ENCODE assay signal across 9 cellular contexts in the genomic region with DNA sequence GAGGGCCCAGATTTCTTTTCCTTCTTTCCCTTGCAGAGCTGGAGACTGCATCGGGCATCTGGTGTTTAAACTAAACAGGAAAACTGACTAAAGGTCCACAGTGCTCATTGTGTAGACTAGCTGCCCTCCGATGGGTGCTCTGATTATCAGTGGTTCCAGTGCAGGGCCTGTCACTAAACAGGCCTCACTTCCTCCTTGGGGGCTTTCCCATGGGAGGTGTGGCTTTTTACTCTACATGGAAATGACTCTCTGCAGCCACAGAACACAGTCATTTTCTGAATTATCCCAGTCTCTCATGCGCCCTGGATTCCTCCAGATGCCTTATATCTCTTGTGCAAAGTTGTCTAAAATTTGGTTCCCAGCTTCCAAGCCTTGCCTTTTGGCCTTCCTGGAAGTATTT.
DNase-seq lines count a peak whose midpoint lies in the region; ATAC-seq and TF ChIP-seq lines count a peak whose summit lies in the region.
"Had no signal": no experiment of that assay in that cellular context is flagged by ENCODE, and none has a peak within 500 bp of the region (broad histone marks: within the 10 kb centered on the region; RNA-seq: fewer than 3 reads in every experiment).

No MANE protein-coding gene starts in this region.

- H3K36me3 ChIP-seq in Panc1 (ENCODE audit: control insufficient read depth, insufficient read depth, low read length), result peaks cover 43% of the 10 kb centered on the region
- H3K36me3 ChIP-seq in Caco-2 (ENCODE audit: control insufficient read depth, insufficient read depth, low read length), result no peaks in the 10 kb centered on the region; the same call in 1 of the 2 replicates

- no peak overlapping the region for H3K4me3 Mint-ChIP-seq in natural killer cell
- no peak overlapping the region for H3K4me3 Mint-ChIP-seq in Caco-2 (ENCODE audit: unreplicated experiment)

- peak; percentile 99 for ATAC-seq in GM18907 (IDR thresholded peaks at IDR 0.05; ENCODE audit: unreplicated experiment)
- peak; percentile 98 for ATAC-seq in HG02623 (IDR thresholded peaks at IDR 0.05; ENCODE audit: unreplicated experiment)
- ATAC-seq in Panc1, result peak; percentile 49
- ATAC-seq in natural killer cell, result peak in 2 of 3 donors; percentile 44 to 54

- no peaks in the 10 kb centered on the region for H3K4me1 Mint-ChIP-seq in natural killer cell
- no peaks in the 10 kb centered on the region for H3K4me1 Mint-ChIP-seq in Caco-2 (ENCODE audit: low read depth, unreplicated experiment)

- CTCF ChIA-PET in Panc1 (lab: Charles Lee), result interaction anchor here (0.7 kb wide), 1 partner anchor 63 kb away, joined by 5 read pairs; no protein-coding TSS in a partner anchor
- CTCF ChIA-PET in Caco-2 (lab: Charles Lee), result interaction anchor here (1.0 kb wide), 1 partner anchor 9 kb away, joined by 3 read pairs; no protein-coding TSS in a partner anchor

- H3K27me3 ChIP-seq in Panc1 (ENCODE audit: control insufficient read depth, insufficient read depth, low read length), result no peaks in the 10 kb centered on the region
- H3K27me3 ChIP-seq in Caco-2 (replicated peaks; ENCODE audit: control insufficient read depth, insufficient read depth, low read length), result no peaks in the 10 kb centered on the region
- H3K27me3 ChIP-seq: transverse colon had no signal

- BruUV-seq in Panc1 (replicated peaks; lab: Mats Ljungman, UMichigan), result no TSS peak
- BruUV-seq in Caco-2 (replicated peaks; lab: Mats Ljungman, UMichigan), result no TSS peak

- H3K9me3 Mint-ChIP-seq in natural killer cell (no peaks in the 10 kb centered on the region), Caco-2 (ENCODE audit: unreplicated experiment) (no peaks in the 10 kb centered on the region)

- peaks cover 18% of the 10 kb centered on the region for H3K4me1 ChIP-seq in Panc1 (ENCODE audit: control insufficient read depth, insufficient read depth, low read length)
- H3K4me1 ChIP-seq in Caco-2, result peaks cover 9% of the 10 kb centered on the region; the same call in 1 of the 2 replicates

- intact Hi-C loops in Panc1 (cut with micrococcal nuclease; ENCODE audit: unreplicated experiment) (no loop called here), natural killer cell (cut with micrococcal nuclease) (no loop called here), Caco-2 (cut with micrococcal nuclease; ENCODE audit: unreplicated experiment) (no loop called here)

- TF ChIP-seq CTCF in Panc1 (IDR thresholded peaks at IDR 0.05) (no peak), natural killer cell (IDR thresholded peaks at IDR 0.05) (no peak), Caco-2 (IDR thresholded peaks at IDR 0.05; ENCODE audit: insufficient read depth in 1 of 2, low read depth in 1 of 2, low read length in 1 of 2, severe bottlenecking in 1 of 2, unreplicated experiment in 1 of 2) (no peak)

- H3K27ac Mint-ChIP-seq in natural killer cell, result peak overlapping the region in 1 of 2 donors; percentile 36
- H3K27ac Mint-ChIP-seq in Caco-2 (ENCODE audit: unreplicated experiment), result no peak overlapping the region

- DNase-seq in Panc1 (ENCODE audit: low read depth, low spot score) (no peak), natural killer cell (no peak), GF-D8 (lab: John Stamatoyannopoulos, UW) (no peak), NCI-H748 (lab: John Stamatoyannopoulos, UW; ENCODE audit: unreplicated experiment) (no peak), Caco-2 (no peak), NCI-H526 treated with DMSO at 0.1 percent for 48 hours (lab: John Stamatoyannopoulos, UW) (no peak)
- DNase-seq: transverse colon had no signal

- no peak overlapping the region for H3K27ac ChIP-seq in Panc1 (ENCODE audit: low read length)

- no peaks in the 10 kb centered on the region for H3K9me3 ChIP-seq in Panc1 (ENCODE audit: control insufficient read depth, insufficient read depth, low read depth, low read length)
- no peaks in the 10 kb centered on the region for H3K9me3 ChIP-seq in Caco-2
- H3K9me3 ChIP-seq: transverse colon had no signal

- no peak overlapping the region for H3K4me3 ChIP-seq in Panc1 (ENCODE audit: low read depth in 2 of 2, low read length in 2 of 2)
- no peak overlapping the region for H3K4me3 ChIP-seq in Caco-2 (ENCODE audit: low read depth, low read length)
- H3K4me3 ChIP-seq: transverse colon had no signal

- in situ Hi-C loops in Panc1 (cut with HindIII; ENCODE audit: low pct_unique_long_range_greater_than_20kb, low sequenced_read_pairs), result no loop called here

- H3K36me3 Mint-ChIP-seq in natural killer cell (no peaks in the 10 kb centered on the region), Caco-2 (ENCODE audit: insufficient read depth, unreplicated experiment) (peaks cover 43% of the 10 kb centered on the region)

- H3K27me3 Mint-ChIP-seq in natural killer cell (ENCODE audit: low read depth in 2 of 2) (no peaks in the 10 kb centered on the region), Caco-2 (ENCODE audit: insufficient read depth, unreplicated experiment) (no peaks in the 10 kb centered on the region)

- POLR2A ChIA-PET in Panc1 (lab: Charles Lee), result no interaction called here
- POLR2A ChIA-PET in Caco-2 (lab: Charles Lee), result no interaction called here

Comparison
In these comparisons a context has a peak if more than half of its experiments do, and no peak if none do; other contexts are left out.
1. ATAC-seq: peak in every context shown above with its lines; median percentile 99 in GM18907; 98 in HG02623; 49 in Panc1; 49 in natural killer cell.